ENCODE assay signal across 20 cellular contexts in genomic region chr15:42405876-42406482, GRCh38.
"Had no signal": no experiment of that assay in that cellular context is flagged by ENCODE, and none has a peak within 500 bp of the region (broad histone marks: within the 10 kb centered on the region; RNA-seq: fewer than 3 reads in every experiment).

No MANE protein-coding gene starts in this region.

- H3K9me3 Mint-ChIP-seq: activated naive CD4-positive, alpha-beta T cell treated with anti-CD3 and anti-CD28 coated beads, Interleukin-2, amount 50 U/mL, for 24 hours; brain; natural killer cell treated with Interleukin-12 subunit alpha and Interleukin-12 subunit beta and Interleukin-15 and Interleukin-18, amount 100 ng/mL, for 72 hours; stimulated activated naive CD8-positive, alpha-beta T cell treated with anti-CD3 and anti-CD28 coated beads, Interleukin-15, Interleukin-2, amounts not matched to agents 100 ng/mL and 50 ng/mL, for 24 hours; WTC11 had no signal

- H3K4me3 Mint-ChIP-seq: activated naive CD4-positive, alpha-beta T cell treated with anti-CD3 and anti-CD28 coated beads, Interleukin-2, amount 50 U/mL, for 24 hours; brain; natural killer cell treated with Interleukin-12 subunit alpha and Interleukin-12 subunit beta and Interleukin-15 and Interleukin-18, amount 100 ng/mL, for 72 hours; stimulated activated naive CD8-positive, alpha-beta T cell treated with anti-CD3 and anti-CD28 coated beads, Interleukin-15, Interleukin-2, amounts not matched to agents 100 ng/mL and 50 ng/mL, for 24 hours; WTC11 had no signal

- H3K36me3 ChIP-seq: prostate gland, thyroid gland had no signal

- H3K27ac Mint-ChIP-seq: activated naive CD4-positive, alpha-beta T cell treated with anti-CD3 and anti-CD28 coated beads, Interleukin-2, amount 50 U/mL, for 24 hours; natural killer cell treated with Interleukin-12 subunit alpha and Interleukin-12 subunit beta and Interleukin-15 and Interleukin-18, amount 100 ng/mL, for 72 hours; stimulated activated naive CD8-positive, alpha-beta T cell treated with anti-CD3 and anti-CD28 coated beads, Interleukin-15, Interleukin-2, amounts not matched to agents 100 ng/mL and 50 ng/mL, for 24 hours had no signal

- H3K4me1 Mint-ChIP-seq: activated naive CD4-positive, alpha-beta T cell treated with anti-CD3 and anti-CD28 coated beads, Interleukin-2, amount 50 U/mL, for 24 hours; WTC11 had no signal

- H3K9me3 ChIP-seq: esophagus squamous epithelium, gastroesophageal sphincter, prostate gland, sigmoid colon, thyroid gland had no signal

- DNase-seq: activated CD4-positive, alpha-beta T cell treated with anti-CD3 and anti-CD28 coated beads for 48 hours; activated effector memory CD4-positive, alpha-beta T cell treated with Interleukin-2 at 50 U/mL for 16 hours; activated T-cell treated with anti-CD3 and anti-CD28 coated beads, Interleukin-2, amount 50 U/mL, for 1 hour; esophagus squamous epithelium; occipital lobe; sigmoid colon; stimulated activated CD4-positive, alpha-beta T cell treated with anti-CD3 and anti-CD28 coated beads, Interleukin-12 subunit alpha, Interleukin-12 subunit beta, amount 100 ng/mL, for 4 hours; stimulated activated CD8-positive, alpha-beta memory T cell treated with anti-CD3 and anti-CD28 coated beads, Interleukin-4, amount 100 ng/mL, for 48 hours; T-helper 1 cell; thyroid gland had no signal

- H3K27me3 Mint-ChIP-seq: activated naive CD4-positive, alpha-beta T cell treated with anti-CD3 and anti-CD28 coated beads, Interleukin-2, amount 50 U/mL, for 24 hours; natural killer cell treated with Interleukin-12 subunit alpha and Interleukin-12 subunit beta and Interleukin-15 and Interleukin-18, amount 100 ng/mL, for 72 hours; stimulated activated naive CD8-positive, alpha-beta T cell treated with anti-CD3 and anti-CD28 coated beads, Interleukin-15, Interleukin-2, amounts not matched to agents 100 ng/mL and 50 ng/mL, for 24 hours had no signal

- H3K36me3 Mint-ChIP-seq: natural killer cell treated with Interleukin-12 subunit alpha and Interleukin-12 subunit beta and Interleukin-15 and Interleukin-18, amount 100 ng/mL, for 72 hours; WTC11 had no signal

- H3K4me3 ChIP-seq: esophagus squamous epithelium, gastroesophageal sphincter, hepatocyte, lung, prostate gland, sigmoid colon, SK-N-MC, thyroid gland had no signal

- H3K27me3 ChIP-seq: esophagus squamous epithelium, gastroesophageal sphincter, hepatocyte, sigmoid colon, thyroid gland had no signal

- H3K4me1 ChIP-seq: prostate gland, sigmoid colon, thyroid gland had no signal

- ATAC-seq: gastroesophageal sphincter; natural killer cell treated with Interleukin-12 subunit alpha and Interleukin-12 subunit beta and Interleukin-15 and Interleukin-18, amount 100 ng/mL, for 72 hours; WTC11 had no signal

- H3K27ac ChIP-seq: esophagus squamous epithelium, gastroesophageal sphincter, hepatocyte, prostate gland, sigmoid colon, SK-N-MC, thyroid gland had no signal
